Comparison of ENCODE assay signal across 8 cellular contexts in the genomic region with DNA sequence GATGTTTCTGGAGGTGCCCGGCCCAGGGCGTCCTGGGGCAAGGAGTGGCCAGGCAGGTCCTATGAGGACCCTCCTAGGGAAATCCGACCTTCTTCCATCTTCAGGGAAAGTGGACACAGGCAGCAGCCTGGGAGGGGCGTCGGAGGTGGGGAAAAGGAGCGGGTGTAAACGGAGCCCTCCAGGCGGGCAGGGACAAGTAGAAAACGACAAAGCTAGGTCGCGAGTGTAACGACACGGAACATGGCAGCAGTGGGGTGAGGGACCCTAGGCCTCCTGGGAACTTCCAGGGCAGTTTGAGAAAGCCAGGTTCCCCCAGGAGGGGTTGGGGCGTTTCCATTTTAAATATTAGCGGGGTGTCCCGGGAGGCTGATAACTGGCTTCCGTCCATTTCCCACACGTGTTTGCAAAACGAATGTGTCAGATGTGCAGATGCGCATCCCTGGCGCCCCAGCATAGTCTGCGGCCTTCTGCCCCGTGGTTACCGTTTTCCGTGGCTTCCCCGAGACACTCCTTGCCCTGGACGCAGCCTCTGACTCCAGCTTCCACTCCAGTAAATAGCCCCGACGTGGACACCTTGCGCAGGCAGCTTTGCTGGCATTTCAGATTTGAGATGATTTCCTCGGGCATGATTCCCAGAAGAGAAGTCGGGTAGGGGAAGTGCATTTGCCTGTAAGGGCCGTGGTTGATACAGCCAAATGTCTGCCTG. TPM values are rescaled to one million over a fixed set of nuclear protein-coding genes. Genes with fewer than 3 reads are reported as not detected.
DNase-seq lines count a peak whose midpoint lies in the region; ATAC-seq, FAIRE-seq and TF ChIP-seq lines count a peak whose summit lies in the region.
"Not testable (repeated sequence)": the region's sequence is repeated elsewhere in the genome, so short reads cannot be mapped to it uniquely, and the experiment has no call there.

No MANE protein-coding gene starts in this region.

- H3K27ac ChIP-seq in endodermal cell (ENCODE audit: low read depth, low read length); iPS-18a (ENCODE audit: low read length): not testable (repeated sequence)

- TF ChIP-seq CTCF in BE2C (IDR thresholded peaks at IDR 0.05; ENCODE audit: low read depth, low read length); endodermal cell (conservative IDR thresholded peaks at IDR 0.05); neural crest cell (conservative IDR thresholded peaks at IDR 0.05): not testable (repeated sequence)

- H3K27me3 Mint-ChIP-seq in T-helper 2 cell treated with Interferon-gamma antibody and Interleukin-4, amounts not matched to agents 5 μg/mL and 100 μg/mL, for 36 hours (ENCODE audit: low read depth), result peaks cover 15% of the 10 kb centered on the region
- H3K27me3 Mint-ChIP-seq in activated naive CD8-positive, alpha-beta T cell treated with anti-CD3 and anti-CD28 coated beads, Interleukin-2, amount 10 ng/mL, durations not matched to agents 7 days and 5 days, result peaks cover 16% of the 10 kb centered on the region
- H3K27me3 Mint-ChIP-seq in endodermal cell (ENCODE audit: insufficient read depth) (peaks cover 47% of the 10 kb centered on the region), neural crest cell (ENCODE audit: low read depth) (peaks cover 39% of the 10 kb centered on the region)
- H3K27me3 Mint-ChIP-seq in stimulated activated naive CD8-positive, alpha-beta T cell treated with anti-CD3 and anti-CD28 coated beads, Interleukin-15, amount 100 ng/mL, for 72 hours, result peaks cover 22% of the 10 kb centered on the region

- POLR2A ChIA-PET in activated naive CD8-positive, alpha-beta T cell treated with anti-CD3 and anti-CD28 coated beads, Interleukin-2, amount 10 ng/mL, durations not matched to agents 7 days and 5 days (lab: Charles Lee), result not testable (repeated sequence)

- peak; percentile 9 for ATAC-seq in activated naive CD8-positive, alpha-beta T cell treated with anti-CD3 and anti-CD28 coated beads, Interleukin-2, amount 10 ng/mL, durations not matched to agents 7 days and 5 days (ENCODE audit: low read depth)
- peak; percentile 15 for ATAC-seq in stimulated activated naive CD8-positive, alpha-beta T cell treated with anti-CD3 and anti-CD28 coated beads, Interleukin-15, amount 100 ng/mL, for 72 hours

- FAIRE-seq in HTR-8/SVneo (lab: Jason Lieb, UNC), result peak; percentile 73

- not testable (repeated sequence) for H3K27me3 ChIP-seq in BE2C
- H3K27me3 ChIP-seq in endodermal cell (ENCODE audit: control insufficient read depth, insufficient read depth, low read length, poor library complexity, severe bottlenecking), result peaks cover 14% of the 10 kb centered on the region
- H3K27me3 ChIP-seq in iPS-18a (ENCODE audit: control insufficient read depth, insufficient read depth, low read length), result peaks cover 16% of the 10 kb centered on the region

- H3K27ac Mint-ChIP-seq in T-helper 2 cell treated with Interferon-gamma antibody and Interleukin-4, amounts not matched to agents 5 μg/mL and 100 μg/mL, for 36 hours; activated naive CD8-positive, alpha-beta T cell treated with anti-CD3 and anti-CD28 coated beads, Interleukin-2, amount 10 ng/mL, durations not matched to agents 7 days and 5 days; endodermal cell; neural crest cell (ENCODE audit: unreplicated experiment); stimulated activated naive CD8-positive, alpha-beta T cell treated with anti-CD3 and anti-CD28 coated beads, Interleukin-15, amount 100 ng/mL, for 72 hours: not testable (repeated sequence)

- peak overlapping the region; percentile 87 for H3K4me3 Mint-ChIP-seq in T-helper 2 cell treated with Interferon-gamma antibody and Interleukin-4, amounts not matched to agents 5 μg/mL and 100 μg/mL, for 36 hours
- peak overlapping the region; percentile 88 for H3K4me3 Mint-ChIP-seq in activated naive CD8-positive, alpha-beta T cell treated with anti-CD3 and anti-CD28 coated beads, Interleukin-2, amount 10 ng/mL, durations not matched to agents 7 days and 5 days
- H3K4me3 Mint-ChIP-seq in endodermal cell, result peak overlapping the region; percentile 81
- peak overlapping the region; percentile 88 for H3K4me3 Mint-ChIP-seq in neural crest cell
- H3K4me3 Mint-ChIP-seq in stimulated activated naive CD8-positive, alpha-beta T cell treated with anti-CD3 and anti-CD28 coated beads, Interleukin-15, amount 100 ng/mL, for 72 hours, result peak overlapping the region; percentile 84 to 96

- H3K4me1 Mint-ChIP-seq in T-helper 2 cell treated with Interferon-gamma antibody and Interleukin-4, amounts not matched to agents 5 μg/mL and 100 μg/mL, for 36 hours (ENCODE audit: low read depth); activated naive CD8-positive, alpha-beta T cell treated with anti-CD3 and anti-CD28 coated beads, Interleukin-2, amount 10 ng/mL, durations not matched to agents 7 days and 5 days; endodermal cell; neural crest cell; stimulated activated naive CD8-positive, alpha-beta T cell treated with anti-CD3 and anti-CD28 coated beads, Interleukin-15, amount 100 ng/mL, for 72 hours: not testable (repeated sequence)

- 70 to 83% methylated on average over 16 to 31 of the region's 33 CpGs for WGBS in endodermal cell (ENCODE audit: insufficient coverage in 1 of 2, insufficient read length in 1 of 2), 2 experiments

- H3K4me1 ChIP-seq in BE2C; endodermal cell (ENCODE audit: control insufficient read depth, insufficient read depth, low read length); iPS-18a (ENCODE audit: control insufficient read depth, low read depth, low read length): not testable (repeated sequence)

- not testable (repeated sequence) for H3K9me3 Mint-ChIP-seq in T-helper 2 cell treated with Interferon-gamma antibody and Interleukin-4, amounts not matched to agents 5 μg/mL and 100 μg/mL, for 36 hours; activated naive CD8-positive, alpha-beta T cell treated with anti-CD3 and anti-CD28 coated beads, Interleukin-2, amount 10 ng/mL, durations not matched to agents 7 days and 5 days; neural crest cell; stimulated activated naive CD8-positive, alpha-beta T cell treated with anti-CD3 and anti-CD28 coated beads, Interleukin-15, amount 100 ng/mL, for 72 hours
- H3K9me3 Mint-ChIP-seq in endodermal cell, result peaks cover 20% of the 10 kb centered on the region

- DNase-seq in BE2C; HTR-8/SVneo (ENCODE audit: insufficient read length, low spot score); T-helper 2 cell treated with Interferon-gamma antibody and Interleukin-4, amounts not matched to agents 5 μg/mL and 100 μg/mL, for 36 hours (ENCODE audit: low spot score); activated naive CD8-positive, alpha-beta T cell treated with anti-CD3 and anti-CD28 coated beads, Interleukin-2, amount 10 ng/mL, durations not matched to agents 7 days and 5 days; endodermal cell; neural crest cell (ENCODE audit: low read depth, low spot score); stimulated activated naive CD8-positive, alpha-beta T cell treated with anti-CD3 and anti-CD28 coated beads, Interleukin-15, amount 100 ng/mL, for 72 hours: not testable (repeated sequence)

- H3K9me3 ChIP-seq in BE2C; endodermal cell (ENCODE audit: control insufficient read depth, low read length); iPS-18a (ENCODE audit: control insufficient read depth, low read depth, low read length): not testable (repeated sequence)

- not testable (repeated sequence) for H3K9ac ChIP-seq in endodermal cell (ENCODE audit: extremely low read depth, low read length, poor library complexity, severe bottlenecking); iPS-18a (ENCODE audit: low read length)

- H3K36me3 Mint-ChIP-seq in T-helper 2 cell treated with Interferon-gamma antibody and Interleukin-4, amounts not matched to agents 5 μg/mL and 100 μg/mL, for 36 hours (ENCODE audit: low read depth); activated naive CD8-positive, alpha-beta T cell treated with anti-CD3 and anti-CD28 coated beads, Interleukin-2, amount 10 ng/mL, durations not matched to agents 7 days and 5 days; endodermal cell (ENCODE audit: low read depth); neural crest cell (ENCODE audit: low read depth): not testable (repeated sequence)

- not testable (repeated sequence) for H3K36me3 ChIP-seq in BE2C; endodermal cell (ENCODE audit: control insufficient read depth, insufficient read depth, low read length); iPS-18a (ENCODE audit: control insufficient read depth, low read depth, low read length)

- H3K4me3 ChIP-seq in BE2C (ENCODE audit: low read depth, low read length), result peak overlapping the region; percentile 51
- H3K4me3 ChIP-seq in endodermal cell (ENCODE audit: low read length), result peak overlapping the region; percentile 81
- H3K4me3 ChIP-seq in iPS-18a (ENCODE audit: low read length), result peak overlapping the region; percentile 74

RNA-seq across cellular contexts. Expression of a gene that starts 39.0 kb away (rescaled TPM):
- polyA plus RNA-seq in BE2C (2012; ENCODE audit: insufficient read depth, insufficient read length, low read depth), result 15.8 TPM
- total RNA-seq in activated naive CD8-positive, alpha-beta T cell treated with anti-CD3 and anti-CD28 coated beads, Interleukin-2, amount 10 ng/mL, durations not matched to agents 7 days and 5 days, result 10 to 100 TPM; 53.6 to 56.8 TPM
- total RNA-seq in endodermal cell (10 to 100 TPM; 31.6 to 37.6 TPM), neural crest cell (19.4 and 20.3 TPM in 2 replicates)
- 18.6 TPM for polyA plus RNA-seq in endodermal cell (2013, experiment 1 of 2)
- polyA plus RNA-seq in endodermal cell (2013, experiment 2 of 2), result 17.7 TPM

RNA-seq across cellular contexts. Expression of a gene that starts 52.6 kb away (rescaled TPM):
- polyA plus RNA-seq in BE2C (2012; ENCODE audit: insufficient read depth, insufficient read length, low read depth), result 11.5 TPM
- not detected for total RNA-seq in activated naive CD8-positive, alpha-beta T cell treated with anti-CD3 and anti-CD28 coated beads, Interleukin-2, amount 10 ng/mL, durations not matched to agents 7 days and 5 days
- total RNA-seq in endodermal cell (1 to 10 TPM; 2.3 to 2.6 TPM), neural crest cell (6.1 and 6.6 TPM in 2 replicates)
- 1.9 TPM for polyA plus RNA-seq in endodermal cell (2013, experiment 1 of 2)
- 1.7 TPM for polyA plus RNA-seq in endodermal cell (2013, experiment 2 of 2)
